1 cellular context compared by ENCODE assay signal in the genomic region with DNA sequence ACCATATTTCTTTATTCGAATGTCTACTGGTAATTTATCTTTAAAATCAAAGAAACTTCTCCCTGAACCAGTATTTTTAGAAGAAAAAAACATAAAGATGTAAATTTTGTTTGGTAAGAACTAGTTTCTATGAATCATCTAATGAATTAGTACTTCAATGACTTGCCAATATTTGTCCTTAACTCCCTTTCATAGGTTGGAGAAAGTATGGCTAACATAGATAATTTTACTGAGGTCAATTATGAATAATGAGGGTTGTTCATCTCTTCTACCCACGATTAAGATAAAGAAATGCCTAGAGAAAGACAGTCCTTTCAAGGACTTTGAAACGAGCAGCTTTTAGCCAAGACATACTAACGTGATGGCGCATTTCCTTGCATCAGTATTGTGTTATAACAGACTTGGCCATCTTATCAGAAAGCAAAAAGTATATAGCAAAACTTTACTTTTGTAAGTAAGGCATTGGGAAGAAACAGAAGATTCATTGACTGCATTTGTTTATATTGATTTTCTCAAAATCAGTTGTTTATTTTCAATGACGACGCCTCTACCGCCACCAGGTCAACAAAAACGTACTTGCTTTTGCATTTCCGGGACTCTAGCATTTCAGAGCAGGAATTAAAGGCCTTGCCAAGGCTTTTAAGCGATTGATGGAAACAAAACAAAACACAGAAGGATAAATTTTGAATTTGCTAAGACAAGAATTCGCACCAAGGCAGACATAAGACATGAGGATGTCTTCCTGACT.
TF ChIP-seq lines count a peak whose summit lies in the region.

No MANE protein-coding gene starts in this region.

TF ChIP-seq in GM23338, 12 proteins besides CTCF, POLR2A, EP300 and RAD21 (continued from another document):
- TF ChIP-seq, protein P1, sequence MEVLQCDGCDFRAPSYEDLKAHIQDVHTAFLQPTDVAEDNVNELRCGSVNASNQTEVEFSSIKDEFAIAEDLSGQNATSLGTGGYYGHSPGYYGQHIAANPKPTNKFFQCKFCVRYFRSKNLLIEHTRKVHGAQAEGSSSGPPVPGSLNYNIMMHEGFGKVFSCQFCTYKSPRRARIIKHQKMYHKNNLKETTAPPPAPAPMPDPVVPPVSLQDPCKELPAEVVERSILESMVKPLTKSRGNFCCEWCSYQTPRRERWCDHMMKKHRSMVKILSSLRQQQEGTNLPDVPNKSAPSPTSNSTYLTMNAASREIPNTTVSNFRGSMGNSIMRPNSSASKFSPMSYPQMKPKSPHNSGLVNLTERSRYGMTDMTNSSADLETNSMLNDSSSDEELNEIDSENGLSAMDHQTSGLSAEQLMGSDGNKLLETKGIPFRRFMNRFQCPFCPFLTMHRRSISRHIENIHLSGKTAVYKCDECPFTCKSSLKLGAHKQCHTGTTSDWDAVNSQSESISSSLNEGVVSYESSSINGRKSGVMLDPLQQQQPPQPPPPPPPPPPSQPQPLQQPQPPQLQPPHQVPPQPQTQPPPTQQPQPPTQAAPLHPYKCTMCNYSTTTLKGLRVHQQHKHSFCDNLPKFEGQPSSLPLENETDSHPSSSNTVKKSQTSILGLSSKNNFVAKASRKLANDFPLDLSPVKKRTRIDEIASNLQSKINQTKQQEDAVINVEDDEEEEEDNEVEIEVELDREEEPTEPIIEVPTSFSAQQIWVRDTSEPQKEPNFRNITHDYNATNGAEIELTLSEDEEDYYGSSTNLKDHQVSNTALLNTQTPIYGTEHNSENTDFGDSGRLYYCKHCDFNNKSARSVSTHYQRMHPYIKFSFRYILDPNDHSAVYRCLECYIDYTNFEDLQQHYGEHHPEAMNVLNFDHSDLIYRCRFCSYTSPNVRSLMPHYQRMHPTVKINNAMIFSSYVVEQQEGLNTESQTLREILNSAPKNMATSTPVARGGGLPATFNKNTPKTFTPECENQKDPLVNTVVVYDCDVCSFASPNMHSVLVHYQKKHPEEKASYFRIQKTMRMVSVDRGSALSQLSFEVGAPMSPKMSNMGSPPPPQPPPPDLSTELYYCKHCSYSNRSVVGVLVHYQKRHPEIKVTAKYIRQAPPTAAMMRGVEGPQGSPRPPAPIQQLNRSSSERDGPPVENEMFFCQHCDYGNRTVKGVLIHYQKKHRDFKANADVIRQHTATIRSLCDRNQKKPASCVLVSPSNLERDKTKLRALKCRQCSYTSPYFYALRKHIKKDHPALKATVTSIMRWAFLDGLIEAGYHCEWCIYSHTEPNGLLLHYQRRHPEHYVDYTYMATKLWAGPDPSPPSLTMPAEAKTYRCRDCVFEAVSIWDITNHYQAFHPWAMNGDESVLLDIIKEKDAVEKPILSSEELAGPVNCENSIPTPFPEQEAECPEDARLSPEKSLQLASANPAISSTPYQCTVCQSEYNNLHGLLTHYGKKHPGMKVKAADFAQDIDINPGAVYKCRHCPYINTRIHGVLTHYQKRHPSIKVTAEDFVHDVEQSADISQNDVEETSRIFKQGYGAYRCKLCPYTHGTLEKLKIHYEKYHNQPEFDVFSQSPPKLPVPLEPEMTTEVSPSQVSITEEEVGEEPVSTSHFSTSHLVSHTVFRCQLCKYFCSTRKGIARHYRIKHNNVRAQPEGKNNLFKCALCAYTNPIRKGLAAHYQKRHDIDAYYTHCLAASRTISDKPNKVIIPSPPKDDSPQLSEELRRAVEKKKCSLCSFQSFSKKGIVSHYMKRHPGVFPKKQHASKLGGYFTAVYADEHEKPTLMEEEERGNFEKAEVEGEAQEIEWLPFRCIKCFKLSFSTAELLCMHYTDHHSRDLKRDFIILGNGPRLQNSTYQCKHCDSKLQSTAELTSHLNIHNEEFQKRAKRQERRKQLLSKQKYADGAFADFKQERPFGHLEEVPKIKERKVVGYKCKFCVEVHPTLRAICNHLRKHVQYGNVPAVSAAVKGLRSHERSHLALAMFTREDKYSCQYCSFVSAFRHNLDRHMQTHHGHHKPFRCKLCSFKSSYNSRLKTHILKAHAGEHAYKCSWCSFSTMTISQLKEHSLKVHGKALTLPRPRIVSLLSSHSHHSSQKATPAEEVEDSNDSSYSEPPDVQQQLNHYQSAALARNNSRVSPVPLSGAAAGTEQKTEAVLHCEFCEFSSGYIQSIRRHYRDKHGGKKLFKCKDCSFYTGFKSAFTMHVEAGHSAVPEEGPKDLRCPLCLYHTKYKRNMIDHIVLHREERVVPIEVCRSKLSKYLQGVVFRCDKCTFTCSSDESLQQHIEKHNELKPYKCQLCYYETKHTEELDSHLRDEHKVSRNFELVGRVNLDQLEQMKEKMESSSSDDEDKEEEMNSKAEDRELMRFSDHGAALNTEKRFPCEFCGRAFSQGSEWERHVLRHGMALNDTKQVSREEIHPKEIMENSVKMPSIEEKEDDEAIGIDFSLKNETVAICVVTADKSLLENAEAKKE (CRISPR knock-in tag; IDR thresholded peaks at IDR 0.05): no peak
- no peak for TF ChIP-seq EZH2phosphoT487 (IDR thresholded peaks at IDR 0.05; ENCODE audit: unreplicated experiment)
- no peak for TF ChIP-seq NANOG (IDR thresholded peaks at IDR 0.05; ENCODE audit: borderline replicate concordance)
- TF ChIP-seq STAT1 (IDR thresholded peaks at IDR 0.05; ENCODE audit: unreplicated experiment): no peak
- no peak for TF ChIP-seq JUNB (IDR thresholded peaks at IDR 0.05; ENCODE audit: unreplicated experiment)
- TF ChIP-seq POLR2AphosphoS5 (IDR thresholded peaks at IDR 0.05; ENCODE audit: low read depth): no peak
- TF ChIP-seq EZH2 (IDR thresholded peaks at IDR 0.05; ENCODE audit: low read depth, unreplicated experiment): no peak
- TF ChIP-seq, protein P2, sequence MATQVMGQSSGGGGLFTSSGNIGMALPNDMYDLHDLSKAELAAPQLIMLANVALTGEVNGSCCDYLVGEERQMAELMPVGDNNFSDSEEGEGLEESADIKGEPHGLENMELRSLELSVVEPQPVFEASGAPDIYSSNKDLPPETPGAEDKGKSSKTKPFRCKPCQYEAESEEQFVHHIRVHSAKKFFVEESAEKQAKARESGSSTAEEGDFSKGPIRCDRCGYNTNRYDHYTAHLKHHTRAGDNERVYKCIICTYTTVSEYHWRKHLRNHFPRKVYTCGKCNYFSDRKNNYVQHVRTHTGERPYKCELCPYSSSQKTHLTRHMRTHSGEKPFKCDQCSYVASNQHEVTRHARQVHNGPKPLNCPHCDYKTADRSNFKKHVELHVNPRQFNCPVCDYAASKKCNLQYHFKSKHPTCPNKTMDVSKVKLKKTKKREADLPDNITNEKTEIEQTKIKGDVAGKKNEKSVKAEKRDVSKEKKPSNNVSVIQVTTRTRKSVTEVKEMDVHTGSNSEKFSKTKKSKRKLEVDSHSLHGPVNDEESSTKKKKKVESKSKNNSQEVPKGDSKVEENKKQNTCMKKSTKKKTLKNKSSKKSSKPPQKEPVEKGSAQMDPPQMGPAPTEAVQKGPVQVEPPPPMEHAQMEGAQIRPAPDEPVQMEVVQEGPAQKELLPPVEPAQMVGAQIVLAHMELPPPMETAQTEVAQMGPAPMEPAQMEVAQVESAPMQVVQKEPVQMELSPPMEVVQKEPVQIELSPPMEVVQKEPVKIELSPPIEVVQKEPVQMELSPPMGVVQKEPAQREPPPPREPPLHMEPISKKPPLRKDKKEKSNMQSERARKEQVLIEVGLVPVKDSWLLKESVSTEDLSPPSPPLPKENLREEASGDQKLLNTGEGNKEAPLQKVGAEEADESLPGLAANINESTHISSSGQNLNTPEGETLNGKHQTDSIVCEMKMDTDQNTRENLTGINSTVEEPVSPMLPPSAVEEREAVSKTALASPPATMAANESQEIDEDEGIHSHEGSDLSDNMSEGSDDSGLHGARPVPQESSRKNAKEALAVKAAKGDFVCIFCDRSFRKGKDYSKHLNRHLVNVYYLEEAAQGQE (IDR thresholded peaks at IDR 0.05; ENCODE audit: unreplicated experiment): no peak
- TF ChIP-seq, protein P3, sequence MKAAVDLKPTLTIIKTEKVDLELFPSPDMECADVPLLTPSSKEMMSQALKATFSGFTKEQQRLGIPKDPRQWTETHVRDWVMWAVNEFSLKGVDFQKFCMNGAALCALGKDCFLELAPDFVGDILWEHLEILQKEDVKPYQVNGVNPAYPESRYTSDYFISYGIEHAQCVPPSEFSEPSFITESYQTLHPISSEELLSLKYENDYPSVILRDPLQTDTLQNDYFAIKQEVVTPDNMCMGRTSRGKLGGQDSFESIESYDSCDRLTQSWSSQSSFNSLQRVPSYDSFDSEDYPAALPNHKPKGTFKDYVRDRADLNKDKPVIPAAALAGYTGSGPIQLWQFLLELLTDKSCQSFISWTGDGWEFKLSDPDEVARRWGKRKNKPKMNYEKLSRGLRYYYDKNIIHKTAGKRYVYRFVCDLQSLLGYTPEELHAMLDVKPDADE (IDR thresholded peaks at IDR 0.05): no peak
